ENCODE assay signal across 15 cellular contexts in the genomic region with DNA sequence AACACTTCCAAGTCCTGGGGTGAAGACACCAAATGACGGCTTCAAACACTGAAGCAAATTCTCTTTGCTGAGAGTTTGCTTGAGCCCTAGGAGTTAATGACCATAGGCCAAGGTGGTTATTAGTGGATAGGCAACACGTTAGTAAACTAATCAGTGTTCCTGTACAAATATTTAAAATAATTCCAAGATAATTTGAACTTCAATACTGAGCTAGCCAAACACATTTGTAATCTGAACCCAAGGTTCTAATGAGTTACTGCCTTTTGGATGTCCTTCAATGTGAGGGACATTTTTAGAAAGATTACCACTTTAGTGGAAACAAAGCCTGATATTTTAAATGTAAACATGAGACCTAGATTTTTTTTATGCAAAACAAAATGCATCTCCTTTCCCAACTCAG.
"Had no signal": no experiment of that assay in that cellular context is flagged by ENCODE, and none has a peak within 500 bp of the region (broad histone marks: within the 10 kb centered on the region; RNA-seq: fewer than 3 reads in every experiment).

No MANE protein-coding gene starts in this region.

- H3K4me3 Mint-ChIP-seq: activated naive CD8-positive, alpha-beta T cell; naive thymus-derived CD8-positive, alpha-beta T cell had no signal

- H3K27me3 ChIP-seq: dorsolateral prefrontal cortex, testis had no signal

- DNase-seq: activated CD4-positive, alpha-beta T cell treated with anti-CD3 and anti-CD28 coated beads, Interleukin-2, amount 50 U/mL, for 4 hours; activated effector memory CD4-positive, alpha-beta T cell treated with Interleukin-2 at 50 U/mL for 16 hours; activated T-cell treated with anti-CD3 and anti-CD28 coated beads, Interleukin-2, amount 50 U/mL, for 1 hour; dorsolateral prefrontal cortex; glutamatergic neuron; left cardiac atrium; mammary epithelial cell; mucosa of descending colon; naive thymus-derived CD8-positive, alpha-beta T cell; stimulated activated CD4-positive, alpha-beta T cell treated with anti-CD3 and anti-CD28 coated beads, Interleukin-2, amount 100 ng/mL, for 48 hours; stimulated activated naive CD8-positive, alpha-beta T cell treated with anti-CD3 and anti-CD28 coated beads, Interleukin-15, Interleukin-2, amounts not matched to agents 100 U/mL and 50 U/mL, for 24 hours; testis had no signal

- H3K4me1 Mint-ChIP-seq: naive thymus-derived CD8-positive, alpha-beta T cell had no signal

- H3K4me1 ChIP-seq: testis had no signal

- H3K27ac Mint-ChIP-seq: activated naive CD8-positive, alpha-beta T cell; naive thymus-derived CD8-positive, alpha-beta T cell had no signal

- H3K9me3 ChIP-seq: mucosa of descending colon, testis had no signal

- FAIRE-seq: bronchial epithelial cell had no signal

- H3K27me3 Mint-ChIP-seq: activated naive CD8-positive, alpha-beta T cell; naive thymus-derived CD8-positive, alpha-beta T cell had no signal

- H3K4me3 ChIP-seq: dorsolateral prefrontal cortex, mucosa of descending colon, testis had no signal

- H3K36me3 Mint-ChIP-seq: activated naive CD8-positive, alpha-beta T cell; naive thymus-derived CD8-positive, alpha-beta T cell had no signal

- ATAC-seq: activated CD4-positive, CD25-positive, alpha-beta regulatory T cell treated with anti-CD3 and anti-CD28 coated beads, Interleukin-2, amount 50 U/mL, for 24 hours; mucosa of descending colon; naive thymus-derived CD8-positive, alpha-beta T cell; stimulated activated naive CD8-positive, alpha-beta T cell treated with anti-CD3 and anti-CD28 coated beads, Interleukin-15, Interleukin-2, amounts not matched to agents 100 U/mL and 50 U/mL, for 24 hours had no signal

- H3K27ac ChIP-seq: dorsolateral prefrontal cortex, testis had no signal
